In the genomic region with DNA sequence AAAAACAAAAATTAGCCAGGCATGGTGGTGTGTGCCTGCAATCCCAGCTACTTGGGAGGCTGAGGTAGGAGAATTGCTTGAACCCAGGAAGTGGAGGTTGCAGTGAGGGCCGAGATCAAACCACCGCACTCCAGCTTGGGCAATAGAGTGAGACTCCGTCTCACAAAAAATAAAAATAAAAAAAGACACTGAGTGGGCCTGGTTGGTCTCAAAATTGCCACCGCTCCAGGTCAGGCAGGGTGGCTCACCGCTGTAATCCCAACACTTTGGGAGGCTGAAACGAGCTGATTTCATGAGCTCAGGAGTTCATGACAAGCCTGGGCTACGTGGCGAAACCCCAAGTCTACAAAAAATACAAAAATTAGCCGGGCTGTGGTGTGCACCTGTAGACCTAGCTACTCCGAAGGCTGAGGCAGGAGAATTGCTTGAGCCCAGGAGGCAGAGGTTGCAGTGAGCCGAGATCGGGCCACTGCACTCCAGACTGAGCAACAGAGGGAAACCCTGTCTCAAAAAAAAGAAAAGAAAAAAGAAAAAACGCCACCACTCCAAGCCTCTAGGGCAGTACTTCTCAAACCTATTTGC, we compare ENCODE assay signal across 9 cellular contexts. TPM values are rescaled to one million over a fixed set of nuclear protein-coding genes. Genes with fewer than 3 reads are reported as not detected.
DNase-seq lines count a peak whose midpoint lies in the region; ATAC-seq and TF ChIP-seq lines count a peak whose summit lies in the region.
"Had no signal": no experiment of that assay in that cellular context is flagged by ENCODE, and none has a peak within 500 bp of the region (broad histone marks: within the 10 kb centered on the region; RNA-seq: fewer than 3 reads in every experiment).

No MANE protein-coding gene starts in this region.

- peak overlapping the region; percentile 99 for H3K4me3 ChIP-seq in Loucy (ENCODE audit: low read length, poor library complexity, severe bottlenecking)

- peak overlapping the region; percentile 86 for H3K9ac ChIP-seq in Loucy (ENCODE audit: low read depth, low read length, poor library complexity, severe bottlenecking)

- H3K27ac Mint-ChIP-seq in CD14-positive monocyte = peak overlapping the region; percentile 94 to 100 (median 99)
- peak overlapping the region; percentile 97 for H3K27ac Mint-ChIP-seq in dendritic cell treated with granulocyte-macrophage colony-stimulating factor and Interleukin-4, amounts not matched to agents 40 ng/mL and 50 ng/mL, for 4 days
- H3K27ac Mint-ChIP-seq in nephron = no peak overlapping the region

- H3K36me3 ChIP-seq in Loucy (ENCODE audit: insufficient read depth, low read length) = no peaks in the 10 kb centered on the region

- TF ChIP-seq CTCF in CD14-positive monocyte (IDR thresholded peaks at IDR 0.05) (no peak), Loucy (conservative IDR thresholded peaks at IDR 0.05; ENCODE audit: low read length) (no peak), nephron (IDR thresholded peaks at IDR 0.05; ENCODE audit: unreplicated experiment in 3 of 3) (no peak)

- H3K9me3 Mint-ChIP-seq in CD14-positive monocyte (no peaks in the 10 kb centered on the region), nephron (no peaks in the 10 kb centered on the region)
- no peaks in the 10 kb centered on the region for H3K9me3 Mint-ChIP-seq in dendritic cell treated with granulocyte-macrophage colony-stimulating factor and Interleukin-4, amounts not matched to agents 40 ng/mL and 50 ng/mL, for 4 days

- H4K20me1 ChIP-seq in Loucy (ENCODE audit: insufficient read depth, low read length, poor library complexity, severe bottlenecking) = peaks cover 28% of the 10 kb centered on the region

- ATAC-seq in GM21360 (IDR thresholded peaks at IDR 0.05; ENCODE audit: unreplicated experiment) = no peak

- H3F3A ChIP-seq in Loucy (ENCODE audit: low read depth) = no peaks in the 10 kb centered on the region

- DNase-seq in CD14-positive monocyte (ENCODE audit: low spot score) (no peak), DMS79 treated with DMSO at 0.1 percent for 48 hours (lab: John Stamatoyannopoulos, UW) (no peak), NCI-H2196 treated with DMSO at 0.1 percent for 48 hours (lab: John Stamatoyannopoulos, UW; ENCODE audit: unreplicated experiment) (no peak)
- DNase-seq in stimulated activated CD4-positive, alpha-beta T cell treated with anti-CD3 and anti-CD28 coated beads, Interleukin-4, amount 100 ng/mL, for 24 hours = no peak
- DNase-seq: NCI-H510A had no signal

- H3K79me2 ChIP-seq in Loucy (ENCODE audit: insufficient read depth, low read length) = peaks cover 67% of the 10 kb centered on the region

- H3K4me1 ChIP-seq in Loucy (ENCODE audit: insufficient read depth, low read length, poor library complexity, severe bottlenecking) = peaks cover 12% of the 10 kb centered on the region

- H2AFZ ChIP-seq in Loucy (ENCODE audit: low read length) = no peak overlapping the region

- no peaks in the 10 kb centered on the region for H3K9me2 ChIP-seq in Loucy (replicated peaks; ENCODE audit: low read depth, low read length)

- H3K36me3 Mint-ChIP-seq in CD14-positive monocyte (peaks cover 32 to 51% of the 10 kb centered on the region in 2 donors), nephron (ENCODE audit: low read depth) (peaks cover 3% of the 10 kb centered on the region)
- peaks cover 68% of the 10 kb centered on the region for H3K36me3 Mint-ChIP-seq in dendritic cell treated with granulocyte-macrophage colony-stimulating factor and Interleukin-4, amounts not matched to agents 40 ng/mL and 50 ng/mL, for 4 days (ENCODE audit: low read depth)

- H3K4me3 Mint-ChIP-seq in CD14-positive monocyte = peak overlapping the region; percentile 99 to 100
- peak overlapping the region; percentile 100 for H3K4me3 Mint-ChIP-seq in dendritic cell treated with granulocyte-macrophage colony-stimulating factor and Interleukin-4, amounts not matched to agents 40 ng/mL and 50 ng/mL, for 4 days
- H3K4me3 Mint-ChIP-seq in nephron = peak overlapping the region; percentile 89 to 94 (median 93)

- H3K27me3 Mint-ChIP-seq in CD14-positive monocyte (ENCODE audit: low read depth in 3 of 3) (peaks cover 0 to 4% (median 1%) of the 10 kb centered on the region in 3 donors), nephron (ENCODE audit: low read depth) (peaks cover 32% of the 10 kb centered on the region)
- peaks cover 5% of the 10 kb centered on the region for H3K27me3 Mint-ChIP-seq in dendritic cell treated with granulocyte-macrophage colony-stimulating factor and Interleukin-4, amounts not matched to agents 40 ng/mL and 50 ng/mL, for 4 days

- H3K27me3 ChIP-seq in Loucy (ENCODE audit: insufficient read depth, low read length, poor library complexity, severe bottlenecking) = no peaks in the 10 kb centered on the region

- H3K4me1 Mint-ChIP-seq in CD14-positive monocyte (peaks cover 44% of the 10 kb centered on the region), nephron (peaks cover 21% of the 10 kb centered on the region)
- H3K4me1 Mint-ChIP-seq in dendritic cell treated with granulocyte-macrophage colony-stimulating factor and Interleukin-4, amounts not matched to agents 40 ng/mL and 50 ng/mL, for 4 days (ENCODE audit: low read depth) = peaks cover 57% of the 10 kb centered on the region

- peak overlapping the region; percentile 94 for H3K4me2 ChIP-seq in Loucy (ENCODE audit: low read depth, low read length, poor library complexity, severe bottlenecking)

- intact Hi-C loops in CD14-positive monocyte (cut with micrococcal nuclease) = loop anchor here (2.0 to 5.0 kb wide), 5 partner anchors 33 to 96 kb away; a partner anchor contains a TSS
- intact Hi-C loops in dendritic cell treated with granulocyte-macrophage colony-stimulating factor and Interleukin-4, amounts not matched to agents 40 ng/mL and 50 ng/mL, for 4 days (cut with micrococcal nuclease) = loop anchor here (5.0 kb wide), 1 partner anchor 96 kb away; a partner anchor contains a TSS

- no peaks in the 10 kb centered on the region for H3K9me3 ChIP-seq in Loucy (ENCODE audit: insufficient read depth, low read depth, low read length)

RNA-seq across cellular contexts. Expression of a gene that starts 1.8 kb away (rescaled TPM):
- polyA plus RNA-seq in CD14-positive monocyte = 10 to 100 TPM; 21.5 to 47.4 TPM

RNA-seq across cellular contexts. Expression of a gene that starts 7.8 kb away (rescaled TPM):
- polyA plus RNA-seq in CD14-positive monocyte = not detected

Comparison
In these comparisons a context has a peak if more than half of its experiments do, and no peak if none do; other contexts are left out.
1. H3K27ac Mint-ChIP-seq: peak in CD14-positive monocyte (7 of 7) and dendritic cell treated with granulocyte-macrophage colony-stimulating factor and Interleukin-4, amounts not matched to agents 40 ng/mL and 50 ng/mL, for 4 days (single experiment); none in nephron (0 of 3).
2. Peak in every context shown above with its lines, with median percentiles within 50 percentile points of each other: H3K4me3 Mint-ChIP-seq.